In the genomic region with DNA sequence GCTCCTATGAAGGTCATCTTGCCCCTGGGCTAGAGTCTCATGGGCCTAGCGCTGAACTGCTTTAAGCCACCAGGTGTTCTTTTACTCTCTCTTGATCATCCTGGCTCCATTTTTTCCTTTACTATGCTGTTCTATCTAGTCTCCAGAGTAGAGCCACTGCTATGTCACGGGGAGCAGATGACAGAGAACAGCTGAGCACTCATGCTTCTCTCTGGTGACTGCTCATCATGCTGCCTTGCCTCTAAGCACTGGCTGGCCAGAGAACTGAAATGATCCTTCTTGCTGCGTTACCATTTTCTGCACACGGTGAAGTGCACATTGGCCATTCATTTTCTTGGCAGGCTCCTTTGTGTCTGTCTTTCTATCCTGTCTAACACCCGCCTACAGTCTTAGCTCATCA, we compare ENCODE assay signal across 20 cellular contexts.
"Had no signal": no experiment of that assay in that cellular context is flagged by ENCODE, and none has a peak within 500 bp of the region (broad histone marks: within the 10 kb centered on the region; RNA-seq: fewer than 3 reads in every experiment).

No MANE protein-coding gene starts in this region.

- H3K4me3 Mint-ChIP-seq: activated naive CD4-positive, alpha-beta T cell treated with anti-CD3 and anti-CD28 coated beads for 36 hours; activated T-cell treated with anti-CD3 and anti-CD28 coated beads, Interleukin-2, amount 50 U/mL, for 4 hours; naive thymus-derived CD4-positive, alpha-beta T cell; stimulated activated naive B cell treated with anti-CD40 and anti-IgM and Interleukin-4, amounts not matched to agents 10 μg/mL and 1 μg/mL and 100 μg/mL, for 72 hours had no signal

- H3K4me3 ChIP-seq: body of pancreas, dorsolateral prefrontal cortex, pancreas, sigmoid colon, spleen, thyroid gland had no signal

- H3K27me3 ChIP-seq: body of pancreas, dorsolateral prefrontal cortex, foreskin keratinocyte, pancreas, sigmoid colon, spleen, thyroid gland had no signal

- H3K27ac ChIP-seq: body of pancreas, foreskin keratinocyte, pancreas, sigmoid colon, spleen, thyroid gland, VCaP had no signal

- DNase-seq: activated CD4-positive, alpha-beta T cell treated with anti-CD3 and anti-CD28 coated beads, Interleukin-2, amount 50 U/mL, for 1 hour; activated CD4-positive, CD25-positive, alpha-beta regulatory T cell treated with anti-CD3 and anti-CD28 coated beads, Interleukin-2, amount 50 U/mL, for 72 hours; activated CD8-positive, alpha-beta memory T cell treated with anti-CD3 and anti-CD28 coated beads, Interleukin-2, amount 50 U/mL, for 4 hours; activated naive CD4-positive, alpha-beta T cell treated with anti-CD3 and anti-CD28 coated beads for 36 hours; activated T-cell treated with anti-CD3 and anti-CD28 coated beads, Interleukin-2, amount 50 U/mL, for 4 hours; body of pancreas; central memory CD4-positive, alpha-beta T cell; foreskin keratinocyte; islet precursor cell; left colon; naive thymus-derived CD4-positive, alpha-beta T cell; pancreas; sigmoid colon; spleen; stimulated activated CD4-positive, alpha-beta T cell treated with anti-CD3 and anti-CD28 coated beads, Interleukin-4, amount 100 ng/mL, for 4 hours; stimulated activated naive B cell treated with anti-CD40 and anti-IgM and Interleukin-4, amounts not matched to agents 10 μg/mL and 1 μg/mL and 100 μg/mL, for 72 hours; T-helper 2 cell; thyroid gland had no signal

- H3K9me3 Mint-ChIP-seq: activated naive CD4-positive, alpha-beta T cell treated with anti-CD3 and anti-CD28 coated beads for 36 hours; activated T-cell treated with anti-CD3 and anti-CD28 coated beads, Interleukin-2, amount 50 U/mL, for 4 hours; naive thymus-derived CD4-positive, alpha-beta T cell; stimulated activated naive B cell treated with anti-CD40 and anti-IgM and Interleukin-4, amounts not matched to agents 10 μg/mL and 1 μg/mL and 100 μg/mL, for 72 hours had no signal

- H3K36me3 Mint-ChIP-seq: stimulated activated naive B cell treated with anti-CD40 and anti-IgM and Interleukin-4, amounts not matched to agents 10 μg/mL and 1 μg/mL and 100 μg/mL, for 72 hours had no signal

- H3K36me3 ChIP-seq: pancreas had no signal

- H3K4me1 ChIP-seq: sigmoid colon, spleen had no signal

- H3K27ac Mint-ChIP-seq: activated naive CD4-positive, alpha-beta T cell treated with anti-CD3 and anti-CD28 coated beads for 36 hours; naive thymus-derived CD4-positive, alpha-beta T cell; stimulated activated naive B cell treated with anti-CD40 and anti-IgM and Interleukin-4, amounts not matched to agents 10 μg/mL and 1 μg/mL and 100 μg/mL, for 72 hours had no signal

- H3K9me3 ChIP-seq: body of pancreas, pancreas, sigmoid colon, spleen, thyroid gland had no signal

- ATAC-seq: activated T-cell treated with anti-CD3 and anti-CD28 coated beads, Interleukin-2, amount 50 U/mL, for 4 hours; body of pancreas; foreskin keratinocyte; left colon; naive thymus-derived CD4-positive, alpha-beta T cell; pancreas; stimulated activated naive B cell treated with anti-CD40 and anti-IgM and Interleukin-4, amounts not matched to agents 10 μg/mL and 1 μg/mL and 100 μg/mL, for 72 hours had no signal
